ENCODE assay signal across 24 cellular contexts in genomic region chr6:13263669-13264068, GRCh38.
"Had no signal": no experiment of that assay in that cellular context is flagged by ENCODE, and none has a peak within 500 bp of the region (broad histone marks: within the 10 kb centered on the region; RNA-seq: fewer than 3 reads in every experiment).

No MANE protein-coding gene starts in this region.

- H3K9me3 ChIP-seq: esophagus muscularis mucosa, gastrocnemius medialis, heart right ventricle, left ventricle myocardium inferior, psoas muscle, right atrium auricular region, sigmoid colon, testis, tibial nerve, upper lobe of right lung, vagina had no signal

- ATAC-seq: effector memory CD8-positive, alpha-beta T cell; gastrocnemius medialis; heart right ventricle; naive thymus-derived CD4-positive, alpha-beta T cell; psoas muscle; stimulated activated naive B cell treated with anti-CD40 and anti-IgM and Interleukin-4, amounts not matched to agents 10 μg/mL and 1 μg/mL and 100 μg/mL, for 72 hours; stimulated activated naive CD8-positive, alpha-beta T cell treated with anti-CD3 and anti-CD28 coated beads, Interleukin-15, amount 100 ng/mL, for 72 hours; upper lobe of right lung had no signal

- H3K4me3 Mint-ChIP-seq: dendritic cell treated with granulocyte-macrophage colony-stimulating factor and Interleukin-4, amounts not matched to agents 40 ng/mL and 50 ng/mL, for 4 days; effector memory CD8-positive, alpha-beta T cell; naive thymus-derived CD4-positive, alpha-beta T cell; nephron progenitor cell; stimulated activated naive CD8-positive, alpha-beta T cell treated with anti-CD3 and anti-CD28 coated beads, Interleukin-15, amount 100 ng/mL, for 72 hours had no signal

- H3K27ac Mint-ChIP-seq: dendritic cell treated with granulocyte-macrophage colony-stimulating factor and Interleukin-4, amounts not matched to agents 40 ng/mL and 50 ng/mL, for 4 days; effector memory CD8-positive, alpha-beta T cell; naive thymus-derived CD4-positive, alpha-beta T cell; nephron progenitor cell; stimulated activated naive CD8-positive, alpha-beta T cell treated with anti-CD3 and anti-CD28 coated beads, Interleukin-15, amount 100 ng/mL, for 72 hours had no signal

- H3K36me3 ChIP-seq: gastrocnemius medialis, right atrium auricular region, sigmoid colon, upper lobe of right lung, vagina had no signal

- H3K4me1 Mint-ChIP-seq: nephron progenitor cell had no signal

- H3K4me3 ChIP-seq: esophagus muscularis mucosa, gastrocnemius medialis, heart right ventricle, left ventricle myocardium inferior, lung, psoas muscle, right atrium auricular region, sigmoid colon, skin epidermis, testis, tibial nerve, upper lobe of right lung, vagina had no signal

- H3K27me3 Mint-ChIP-seq: effector memory CD8-positive, alpha-beta T cell; stimulated activated naive B cell treated with anti-CD40 and anti-IgM and Interleukin-4, amounts not matched to agents 10 μg/mL and 1 μg/mL and 100 μg/mL, for 72 hours; stimulated activated naive CD8-positive, alpha-beta T cell treated with anti-CD3 and anti-CD28 coated beads, Interleukin-15, amount 100 ng/mL, for 72 hours had no signal

- H3K9me3 Mint-ChIP-seq: effector memory CD8-positive, alpha-beta T cell had no signal

- H3K27me3 ChIP-seq: esophagus muscularis mucosa, gastrocnemius medialis, heart right ventricle, right atrium auricular region, sigmoid colon, testis, tibial nerve, upper lobe of right lung, vagina had no signal

- DNase-seq: effector memory CD8-positive, alpha-beta T cell; gastrocnemius medialis; heart right ventricle; islet precursor cell; left ventricle myocardium inferior; mesendoderm; naive thymus-derived CD4-positive, alpha-beta T cell; nephron progenitor cell; psoas muscle; sigmoid colon; stimulated activated CD4-positive, alpha-beta T cell treated with anti-CD3 and anti-CD28 coated beads, Interleukin-2, amount 100 ng/mL, for 24 hours; stimulated activated CD4-positive, alpha-beta T cell treated with anti-CD3 and anti-CD28 coated beads, Interleukin-4, amount 100 ng/mL, for 4 hours; stimulated activated naive B cell treated with anti-CD40 and anti-IgM and Interleukin-4, amounts not matched to agents 10 μg/mL and 1 μg/mL and 100 μg/mL, for 72 hours; stimulated activated naive CD8-positive, alpha-beta T cell treated with anti-CD3 and anti-CD28 coated beads, Interleukin-15, amount 100 ng/mL, for 72 hours; testis; upper lobe of right lung had no signal

- H3K4me1 ChIP-seq: esophagus muscularis mucosa, gastrocnemius medialis, psoas muscle, right atrium auricular region, sigmoid colon, testis had no signal

- H3K27ac ChIP-seq: epithelial cell of prostate, esophagus muscularis mucosa, gastrocnemius medialis, heart right ventricle, left ventricle myocardium inferior, psoas muscle, right atrium auricular region, sigmoid colon, skin epidermis, testis, tibial nerve, upper lobe of right lung, vagina had no signal
